Comparison of ENCODE assay signal across 19 cellular contexts in the genomic region with DNA sequence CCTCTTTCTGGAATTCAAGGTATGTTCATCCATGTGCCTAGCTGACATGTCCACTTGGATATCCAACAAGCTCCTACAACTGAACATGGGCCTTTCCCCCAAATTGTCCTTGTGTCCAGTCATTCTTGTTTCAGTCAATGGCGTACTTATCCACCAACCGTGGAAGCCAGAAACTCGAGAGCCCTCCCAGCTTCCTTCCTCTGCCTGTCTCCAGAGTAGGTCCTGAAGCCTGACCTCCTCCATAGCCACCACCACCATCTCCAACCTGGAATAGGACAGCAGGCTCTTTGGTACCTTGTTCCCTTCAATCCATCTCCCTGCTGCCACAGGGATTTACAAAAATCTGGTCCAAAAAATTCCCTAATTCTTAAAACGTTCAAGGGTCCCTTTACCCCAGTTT.
"Had no signal": no experiment of that assay in that cellular context is flagged by ENCODE, and none has a peak within 500 bp of the region (broad histone marks: within the 10 kb centered on the region; RNA-seq: fewer than 3 reads in every experiment).

No MANE protein-coding gene starts in this region.

- H3K36me3 ChIP-seq: ascending aorta, breast epithelium, esophagus squamous epithelium, right lobe of liver had no signal

- H3K27ac Mint-ChIP-seq: activated B cell treated with CpG ODN at 0.5 μM for 24 hours; activated CD4-positive, alpha-beta memory T cell treated with anti-CD3 and anti-CD28 coated beads, Interleukin-2, amount 10 ng/mL, durations not matched to agents 7 days and 5 days; activated naive CD4-positive, alpha-beta T cell treated with anti-CD3 and anti-CD28 coated beads, Interleukin-2, amount 50 U/mL, for 24 hours; effector memory CD8-positive, alpha-beta T cell; immature natural killer cell; stimulated activated memory B cell treated with anti-CD40 and anti-IgM and Interleukin-4, amounts not matched to agents 10 μg/mL and 1 μg/mL and 100 μg/mL, for 72 hours; T-cell had no signal

- H3K4me3 ChIP-seq: ascending aorta, breast epithelium, esophagus squamous epithelium, psoas muscle, right lobe of liver had no signal

- H3K9me3 ChIP-seq: ascending aorta, esophagus squamous epithelium, psoas muscle, right lobe of liver had no signal

- H3K4me3 Mint-ChIP-seq: activated B cell treated with CpG ODN at 0.5 μM for 24 hours; activated CD4-positive, alpha-beta memory T cell treated with anti-CD3 and anti-CD28 coated beads, Interleukin-2, amount 10 ng/mL, durations not matched to agents 7 days and 5 days; activated naive CD4-positive, alpha-beta T cell treated with anti-CD3 and anti-CD28 coated beads, Interleukin-2, amount 50 U/mL, for 24 hours; effector memory CD8-positive, alpha-beta T cell; immature natural killer cell; naive thymus-derived CD8-positive, alpha-beta T cell; stimulated activated memory B cell treated with anti-CD40 and anti-IgM and Interleukin-4, amounts not matched to agents 10 μg/mL and 1 μg/mL and 100 μg/mL, for 72 hours; T-cell had no signal

- H3K9me3 Mint-ChIP-seq: activated B cell treated with CpG ODN at 0.5 μM for 24 hours; activated CD4-positive, alpha-beta memory T cell treated with anti-CD3 and anti-CD28 coated beads, Interleukin-2, amount 10 ng/mL, durations not matched to agents 7 days and 5 days; activated naive CD4-positive, alpha-beta T cell treated with anti-CD3 and anti-CD28 coated beads, Interleukin-2, amount 50 U/mL, for 24 hours; effector memory CD8-positive, alpha-beta T cell; naive thymus-derived CD8-positive, alpha-beta T cell; stimulated activated memory B cell treated with anti-CD40 and anti-IgM and Interleukin-4, amounts not matched to agents 10 μg/mL and 1 μg/mL and 100 μg/mL, for 72 hours; T-cell had no signal

- H3K4me1 Mint-ChIP-seq: activated B cell treated with CpG ODN at 0.5 μM for 24 hours; activated CD4-positive, alpha-beta memory T cell treated with anti-CD3 and anti-CD28 coated beads, Interleukin-2, amount 10 ng/mL, durations not matched to agents 7 days and 5 days; activated naive CD4-positive, alpha-beta T cell treated with anti-CD3 and anti-CD28 coated beads, Interleukin-2, amount 50 U/mL, for 24 hours; immature natural killer cell; naive thymus-derived CD8-positive, alpha-beta T cell; stimulated activated memory B cell treated with anti-CD40 and anti-IgM and Interleukin-4, amounts not matched to agents 10 μg/mL and 1 μg/mL and 100 μg/mL, for 72 hours; T-cell had no signal

- H3K27ac ChIP-seq: ascending aorta, breast epithelium, esophagus squamous epithelium, psoas muscle, right lobe of liver had no signal

- H3K36me3 Mint-ChIP-seq: activated naive CD4-positive, alpha-beta T cell treated with anti-CD3 and anti-CD28 coated beads, Interleukin-2, amount 50 U/mL, for 24 hours; immature natural killer cell; naive thymus-derived CD8-positive, alpha-beta T cell; stimulated activated memory B cell treated with anti-CD40 and anti-IgM and Interleukin-4, amounts not matched to agents 10 μg/mL and 1 μg/mL and 100 μg/mL, for 72 hours; T-cell had no signal

- H3K27me3 Mint-ChIP-seq: activated B cell treated with CpG ODN at 0.5 μM for 24 hours; activated naive CD4-positive, alpha-beta T cell treated with anti-CD3 and anti-CD28 coated beads, Interleukin-2, amount 50 U/mL, for 24 hours had no signal

- H3K27me3 ChIP-seq: ascending aorta, breast epithelium, right lobe of liver had no signal

- DNase-seq: activated B cell treated with CpG ODN at 0.5 μM for 24 hours; activated CD4-positive, alpha-beta memory T cell treated with anti-CD3 and anti-CD28 coated beads, Interleukin-2, amount 10 ng/mL, durations not matched to agents 7 days and 5 days; activated CD4-positive, alpha-beta T cell treated with anti-CD3 and anti-CD28 coated beads for 48 hours; activated gamma-delta T cell; effector memory CD8-positive, alpha-beta T cell; esophagus squamous epithelium; immature natural killer cell; mesendoderm; occipital lobe; psoas muscle; stimulated activated CD4-positive, alpha-beta T cell treated with anti-CD3 and anti-CD28 coated beads, Interleukin-4, amount 100 ng/mL, for 4 hours had no signal

- ATAC-seq: effector memory CD8-positive, alpha-beta T cell; naive thymus-derived CD8-positive, alpha-beta T cell; right lobe of liver; SK-N-SH treated with all-trans-retinoic acid at 6 μM for 48 hours; stimulated activated memory B cell treated with anti-CD40 and anti-IgM and Interleukin-4, amounts not matched to agents 10 μg/mL and 1 μg/mL and 100 μg/mL, for 72 hours; T-cell had no signal
